Comparison of ENCODE assay signal across 7 cellular contexts in genomic region chr12:31732926-31733548, GRCh38. TPM values are rescaled to one million over a fixed set of nuclear protein-coding genes. Genes with fewer than 3 reads are reported as not detected.
DNase-seq lines count a peak whose midpoint lies in the region; ATAC-seq, FAIRE-seq and TF ChIP-seq lines count a peak whose summit lies in the region.

No MANE protein-coding gene starts in this region.

- ATAC-seq in K562: peak; percentile 16
- ATAC-seq in lower lobe of right lung: peak; percentile 17 to 46

- TF ChIP-seq POLR2A in K562 (conservative IDR thresholded peaks at IDR 0.05): peak; percentile 53; the same call in 1 of the 2 replicates

- H4K20me1 ChIP-seq in GM23248 (ENCODE audit: insufficient read depth) (no peaks in the 10 kb centered on the region), K562 (replicated peaks; ENCODE audit: control insufficient read depth, insufficient read depth, low read length) (no peaks in the 10 kb centered on the region), MM.1S (ENCODE audit: insufficient read depth, low read length) (no peaks in the 10 kb centered on the region), Karpas-422 (ENCODE audit: insufficient read depth, low read depth, low read length) (no peaks in the 10 kb centered on the region)

- H3K9me3 ChIP-seq in GM23248 (ENCODE audit: low read depth) (no peaks in the 10 kb centered on the region), K562 (replicated peaks; ENCODE audit: control insufficient read depth, insufficient read depth, low read depth, low read length) (0 out of 2 replicates have a peak, but pooled peaks cover 5% of the 10 kb centered on the region), lower lobe of right lung (peaks cover 14% of the 10 kb centered on the region), MM.1S (replicated peaks; ENCODE audit: insufficient read depth, low read length) (no peaks in the 10 kb centered on the region), Karpas-422 (ENCODE audit: low read length) (no peaks in the 10 kb centered on the region)

- H3K4me2 ChIP-seq in GM23248 (ENCODE audit: unreplicated experiment): peak overlapping the region; percentile 43
- peak overlapping the region; percentile 67 for H3K4me2 ChIP-seq in K562 (ENCODE audit: insufficient read depth, low read length)
- no peak overlapping the region for H3K4me2 ChIP-seq in MM.1S (ENCODE audit: low read depth, low read length)
- H3K4me2 ChIP-seq in Karpas-422 (ENCODE audit: low read depth, low read length, poor library complexity, severe bottlenecking): no peak overlapping the region

- H3K9me2 ChIP-seq in GM23248 (ENCODE audit: insufficient read depth): no peaks in the 10 kb centered on the region
- no peaks in the 10 kb centered on the region for H3K9me2 ChIP-seq in MM.1S (replicated peaks; ENCODE audit: insufficient read depth, low read length)
- H3K9me2 ChIP-seq in Karpas-422 (replicated peaks; ENCODE audit: insufficient read depth, low read length): no peaks in the 10 kb centered on the region

- TF ChIP-seq CTCF in K562 (IDR thresholded peaks at IDR 0.05 in 2 of 3, conservative IDR thresholded peaks at IDR 0.05 in 1 of 3; ENCODE audit: insufficient read depth in 2 of 3, low read depth in 1 of 3, low read length in 3 of 3): no peak
- TF ChIP-seq CTCF in lower lobe of right lung (IDR thresholded peaks at IDR 0.05): no peak
- no peak for TF ChIP-seq CTCF in MM.1S (IDR thresholded peaks at IDR 0.05; ENCODE audit: low read length)

- in situ Hi-C loops in GM23248 (cut with MboI): no loop called here
- in situ Hi-C loops in K562 (cut with MboI): no loop called here

- no peaks in the 10 kb centered on the region for H3K36me3 ChIP-seq in GM23248 (ENCODE audit: low read depth)
- H3K36me3 ChIP-seq in K562 (ENCODE audit: control insufficient read depth, insufficient read depth, low read length): no peaks in the 10 kb centered on the region
- H3K36me3 ChIP-seq in lower lobe of right lung: no peaks in the 10 kb centered on the region
- H3K36me3 ChIP-seq in MM.1S (replicated peaks; ENCODE audit: insufficient read depth, low read length): no peaks in the 10 kb centered on the region
- H3K36me3 ChIP-seq in Karpas-422 (ENCODE audit: insufficient read depth, low read length): no peaks in the 10 kb centered on the region

- peak; percentile 89 for FAIRE-seq in K562 (lab: Jason Lieb, UNC)

- H3K4me1 ChIP-seq in GM23248 (ENCODE audit: insufficient read depth) (peaks cover 17% of the 10 kb centered on the region), K562 (replicated peaks in 1 of 2; ENCODE audit: control insufficient read depth in 2 of 2, insufficient read depth in 2 of 2, low read length in 2 of 2) (peaks cover 8 to 50% of the 10 kb centered on the region in 2 experiments; a peak in 4 of 5 replicates), lower lobe of right lung (peaks cover 49% of the 10 kb centered on the region), MM.1S (ENCODE audit: low read length) (peaks cover 7% of the 10 kb centered on the region), Karpas-422 (ENCODE audit: low read length) (peaks cover 10% of the 10 kb centered on the region)

- H3F3A ChIP-seq in GM23248 (ENCODE audit: insufficient read depth) (peaks cover 10% of the 10 kb centered on the region; the same call in 1 of the 2 replicates), MM.1S (ENCODE audit: insufficient read depth, low read length) (peaks cover 10% of the 10 kb centered on the region)

- no peaks in the 10 kb centered on the region for H3K9me1 ChIP-seq in K562 (ENCODE audit: control insufficient read depth, insufficient read depth, low read length)

- H3K27ac ChIP-seq in GM23248: peak overlapping the region; percentile 35
- H3K27ac ChIP-seq in K562 (ENCODE audit: extremely low read depth, low read depth, low read length): peak overlapping the region; percentile 97
- peak overlapping the region; percentile 85 for H3K27ac ChIP-seq in lower lobe of right lung
- no peak overlapping the region for H3K27ac ChIP-seq in MM.1S (ENCODE audit: low read length)
- H3K27ac ChIP-seq in Karpas-422 (ENCODE audit: low read length): no peak overlapping the region

- H2AFZ ChIP-seq in GM23248: no peak overlapping the region
- H2AFZ ChIP-seq in K562 (ENCODE audit: low read depth, low read length): peak overlapping the region; percentile 72
- no peak overlapping the region for H2AFZ ChIP-seq in MM.1S (ENCODE audit: low read length)
- no peak overlapping the region for H2AFZ ChIP-seq in Karpas-422 (ENCODE audit: low read length)

- TF ChIP-seq EP300 in K562 (IDR thresholded peaks at IDR 0.05; ENCODE audit: low read length): peak; percentile 69; the same call in 1 of the 2 replicates

- intact Hi-C loops in K562 (cut with micrococcal nuclease) (loop anchor here (5.0 kb wide), 2 partner anchors 76 to 314 kb away; partner anchors contain the start of gene ETFBKMT), lower lobe of right lung (cut with DNase I) (no loop called here)

- POLR2A ChIA-PET in K562 (lab: Yijun Ruan, JAX): interaction anchor here (0.7 to 2.2 kb wide), 4 partner anchors 12 to 294 kb away, joined by 3 to 5 read pairs (median 3); no protein-coding TSS in a partner anchor

- H3K9ac ChIP-seq in GM23248: no peak overlapping the region
- peak overlapping the region; percentile 72 to 78; a peak in 3 of 4 replicates for H3K9ac ChIP-seq in K562 (ENCODE audit: insufficient read depth in 1 of 2, low read depth in 2 of 2, low read length in 2 of 2)
- no peak overlapping the region for H3K9ac ChIP-seq in MM.1S (ENCODE audit: low read length)
- no peak overlapping the region for H3K9ac ChIP-seq in Karpas-422 (ENCODE audit: low read length)

- H3K27me3 ChIP-seq in GM23248 (replicated peaks; ENCODE audit: insufficient read depth): no peaks in the 10 kb centered on the region
- no peaks in the 10 kb centered on the region for H3K27me3 ChIP-seq in K562 (ENCODE audit: control insufficient read depth in 2 of 2, insufficient read depth in 2 of 2, low read length in 2 of 2)
- H3K27me3 ChIP-seq in lower lobe of right lung (ENCODE audit: low read depth): no peaks in the 10 kb centered on the region
- no peaks in the 10 kb centered on the region for H3K27me3 ChIP-seq in MM.1S (replicated peaks; ENCODE audit: insufficient read depth, low read length)
- H3K27me3 ChIP-seq in Karpas-422 (ENCODE audit: low read length): no peaks in the 10 kb centered on the region

- CTCF ChIA-PET in K562 (lab: Yijun Ruan, JAX; ENCODE audit: low intra/inter-chr PET ratio): no interaction called here

- no TSS peak for BruUV-seq in K562 (replicated peaks; lab: Mats Ljungman, UMichigan)

- peak in 1 of 2 experiments; percentile 22; a peak in 1 of 4 replicates for TF ChIP-seq RAD21 in K562 (CRISPR knock-in tag; conservative IDR thresholded peaks at IDR 0.05 in 1 of 2, IDR thresholded peaks at IDR 0.05 in 1 of 2)

- H3K4me3 ChIP-seq in GM23248: no peak overlapping the region
- no peak overlapping the region for H3K4me3 ChIP-seq in K562
- H3K4me3 ChIP-seq in lower lobe of right lung: no peak overlapping the region
- H3K4me3 ChIP-seq in MM.1S (ENCODE audit: low read length): no peak overlapping the region
- no peak overlapping the region; the same call in 1 of the 2 replicates for H3K4me3 ChIP-seq in Karpas-422 (ENCODE audit: low read length)

- WGBS in GM23248 (ENCODE audit: low coverage in 1 of 2, low lambda C conversion rate in 2 of 2, missing lambda C conversion rate in 2 of 2), 2 experiments: 69% methylated on average over 5 of the region's 5 CpGs
- WGBS in K562 (ENCODE audit: insufficient coverage, low coverage, missing lambda C conversion rate): 15% methylated on average over 5 of the region's 5 CpGs

- DNase-seq in GM23248: peak; percentile 83
- peak; percentile 57 for DNase-seq in OCI-M1 (lab: John Stamatoyannopoulos, UW)
- DNase-seq in K562 (ENCODE audit: extremely low read depth in 1 of 4, low spot score in 3 of 4): peak; percentile 55 to 84 (median 60)
- DNase-seq in lower lobe of right lung: no peak
- no peak for DNase-seq in MM.1S
- no peak for DNase-seq in NCI-H526 treated with DMSO at 0.1 percent for 48 hours (lab: John Stamatoyannopoulos, UW)
- DNase-seq in Karpas-422: no peak

- H3K79me2 ChIP-seq in GM23248 (ENCODE audit: insufficient read depth) (no peaks in the 10 kb centered on the region), K562 (ENCODE audit: control insufficient read depth, insufficient read depth, low read length) (peaks cover 25% of the 10 kb centered on the region), MM.1S (ENCODE audit: low read length) (no peaks in the 10 kb centered on the region), Karpas-422 (ENCODE audit: low read length) (no peaks in the 10 kb centered on the region)

TF ChIP-seq in K562, 482 proteins besides CTCF, POLR2A, EP300 and RAD21 (continues in another document):
- TF ChIP-seq ZFPM2 (CRISPR knock-in tag; IDR thresholded peaks at IDR 0.05) (no peak), HNRNPK (IDR thresholded peaks at IDR 0.05; ENCODE audit: low read depth, low read length, poor library complexity, severe bottlenecking) (no peak), RCOR1 (IDR thresholded peaks at IDR 0.05; ENCODE audit: borderline replicate concordance in 1 of 2, low read depth in 2 of 2, low read length in 2 of 2) (peak in 1 of 2 experiments; percentile 51; a peak in 1 of 4 replicates), NCOA1 (IDR thresholded peaks at IDR 0.05; ENCODE audit: low read depth) (no peak), HDAC8 (tag; IDR thresholded peaks at IDR 0.05) (no peak), ZNF175 (CRISPR knock-in tag; IDR thresholded peaks at IDR 0.05; ENCODE audit: low read depth) (no peak)

RNA-seq across cellular contexts. Expression of gene AMN1, which starts 4.2 kb away (rescaled TPM):
- total RNA-seq in GM23248 (2014; rRNA removed; shearing (Covaris generic)): 5.7 and 12.9 TPM in 2 replicates
- 5.0 and 5.2 TPM in 2 replicates for polyA plus RNA-seq in GM23248 (2016; fragmentation: Nextera tagmentation; extraction: Ambion mirVana)
- 13.1 and 20.6 TPM in 2 replicates for total RNA-seq in K562 (2011; cell fraction: chromatin; rRNA removed; ENCODE audit: low replicate concordance)
- total RNA-seq in K562 (2011; cell fraction: nucleolus; rRNA removed): 7.5 and 9.8 TPM in 2 replicates
- 12.9 and 18.0 TPM in 2 replicates for total RNA-seq in K562 (2011; cell fraction: nucleoplasm; rRNA removed)
- total RNA-seq in K562 (2014; rRNA removed): 5.2 and 6.1 TPM in 2 replicates
- total RNA-seq in K562 (2014; rRNA removed; fragmentation: Illumina TruSeq; extraction: Trizol): 10.3 and 12.4 TPM in 2 replicates
- total RNA-seq in K562 (2015; rRNA removed; fragmentation: Illumina TruSeq; extraction: Trizol): 7.5 and 7.9 TPM in 2 replicates
- 5.4 and 8.8 TPM in 2 replicates for total RNA-seq in K562 (2021)
- 25.8 and 26.6 TPM in 2 replicates for polyA plus RNA-seq in K562 (2011; rRNA removed)
- 6.7 and 21.0 TPM in 2 replicates for polyA plus RNA-seq in K562 (2011; cell fraction: cytosol; rRNA removed)
- polyA plus RNA-seq in K562 (2011; cell fraction: nucleus; rRNA removed): 10.9 and 20.0 TPM in 2 replicates
- 6.8 and 13.1 TPM in 2 replicates for polyA plus RNA-seq in K562 (2012)
- 11.4 and 13.3 TPM in 2 replicates for polyA plus RNA-seq in K562 (2014; fragmentation: Illumina TruSeq; extraction: Trizol)
- 10 to 100 TPM; 26.9 to 27.6 TPM for polyA plus RNA-seq in K562 (2014; fragmentation: Nextera tagmentation; extraction: Ambion mirVana)
- 12.8 and 13.0 TPM in 2 replicates for polyA plus RNA-seq in K562 (2014; rRNA removed)
- polyA minus RNA-seq in K562 (2011; rRNA and poly(A)+ RNA removed): 18.5 and 19.7 TPM in 2 replicates
- 5.2 and 7.9 TPM in 2 replicates for polyA minus RNA-seq in K562 (2011; cell fraction: cytosol; rRNA and poly(A)+ RNA removed)
- 3.0 and 9.9 TPM in 2 replicates for polyA minus RNA-seq in K562 (2011; cell fraction: nucleus; rRNA and poly(A)+ RNA removed)
- total RNA-seq in lower lobe of right lung: 7.7 TPM
- total RNA-seq in Karpas-422 (2014; rRNA removed; shearing (Covaris generic); ENCODE audit: low replicate concordance): 1.4 and 1.6 TPM in 2 replicates

Comparison
In these comparisons a context has a peak if more than half of its experiments do, and no peak if none do; other contexts are left out.
1. DNase-seq: peak in GM23248 (single experiment), OCI-M1 (single experiment) and K562 (4 of 4); none in lower lobe of right lung (single experiment), MM.1S (single experiment), NCI-H526 treated with DMSO at 0.1 percent for 48 hours (single experiment) and Karpas-422 (single experiment).
2. H3K27ac ChIP-seq: peak in GM23248 (single experiment), K562 (single experiment) and lower lobe of right lung (single experiment); none in MM.1S (single experiment) and Karpas-422 (single experiment).
3. H3K4me2 ChIP-seq: peak in GM23248 (single experiment) and K562 (single experiment); none in MM.1S (single experiment) and Karpas-422 (single experiment).
4. H3K9ac ChIP-seq: peak in K562 (2 of 2); none in GM23248 (single experiment), MM.1S (single experiment) and Karpas-422 (single experiment).